Comparison of ENCODE assay signal across 9 cellular contexts in the genomic region with DNA sequence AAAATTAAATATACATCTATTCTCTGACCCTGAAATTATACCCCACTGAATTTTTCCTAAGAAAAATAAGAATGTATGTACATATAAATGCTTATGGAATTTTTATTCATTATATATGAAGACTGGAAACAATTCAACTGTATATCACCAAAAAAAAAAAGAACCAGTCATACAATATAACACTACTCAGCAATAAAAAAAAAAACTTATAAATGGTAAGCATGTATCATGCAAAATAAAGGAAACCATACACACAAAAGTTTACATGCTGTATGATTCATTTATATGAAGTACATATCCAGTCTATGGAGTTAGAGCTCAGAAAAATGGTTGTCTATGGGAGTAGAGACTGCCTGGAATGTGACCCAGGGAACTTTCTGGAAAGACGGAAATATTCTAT.
"Had no signal": no experiment of that assay in that cellular context is flagged by ENCODE, and none has a peak within 500 bp of the region (broad histone marks: within the 10 kb centered on the region; RNA-seq: fewer than 3 reads in every experiment).

No MANE protein-coding gene starts in this region.

- H3K27ac ChIP-seq: KMS-11 had no signal

- FAIRE-seq: H1, H54, HTR-8/SVneo had no signal

- ATAC-seq: GM23338 had no signal

- H3K4me3 ChIP-seq: GM23338 had no signal

- DNase-seq: H9, HCEC 1CT, Karpas-422, KBM-7 had no signal

- H3K9ac ChIP-seq: KMS-11 had no signal

- H3K4me2 ChIP-seq: GM23338, KMS-11 had no signal

- H2AFZ ChIP-seq: GM23338 had no signal
